8 cellular contexts compared by ENCODE assay signal in genomic region chr2:62774555-62775366, GRCh38.
A peak's percentile ranks its signal among the peaks of the same experiment; 100 is the strongest.
DNase-seq lines count a peak whose midpoint lies in the region; ATAC-seq and TF ChIP-seq lines count a peak whose summit lies in the region.

No MANE protein-coding gene starts in this region.

- no peaks in the 10 kb centered on the region for H3K79me2 ChIP-seq in smooth muscle cell (ENCODE audit: low read depth)

- H2AFZ ChIP-seq in smooth muscle cell (ENCODE audit: low read depth), result no peak overlapping the region

- H3K4me2 ChIP-seq in smooth muscle cell, result no peak overlapping the region

- H3K9me3 Mint-ChIP-seq in stimulated activated effector memory CD8-positive, alpha-beta T cell treated with anti-CD3 and anti-CD28 coated beads, Interleukin-12 subunit alpha, Interleukin-12 subunit beta, amount 100 ng/mL, for 72 hours, result no peaks in the 10 kb centered on the region

- peaks cover 6% of the 10 kb centered on the region for H3K4me1 Mint-ChIP-seq in stimulated activated effector memory CD8-positive, alpha-beta T cell treated with anti-CD3 and anti-CD28 coated beads, Interleukin-12 subunit alpha, Interleukin-12 subunit beta, amount 100 ng/mL, for 72 hours

- DNase-seq in AG09319 (ENCODE audit: extremely low read depth, low read depth) (no peak), GM13976 (ENCODE audit: low spot score) (peak; percentile 22), NCI-H1105 (lab: John Stamatoyannopoulos, UW) (peak; percentile 1), WERI-Rb-1 (no peak), glomerular visceral epithelial cell (ENCODE audit: extremely low spot score) (peak; percentile 47), smooth muscle cell (lab: John Stamatoyannopoulos, UW; ENCODE audit: unreplicated experiment) (no peak), T1000 (lab: John Stamatoyannopoulos, UW) (no peak)
- DNase-seq in stimulated activated effector memory CD8-positive, alpha-beta T cell treated with anti-CD3 and anti-CD28 coated beads, Interleukin-12 subunit alpha, Interleukin-12 subunit beta, amount 100 ng/mL, for 72 hours (ENCODE audit: low spot score in 2 of 2), result no peak

- H3K27ac Mint-ChIP-seq in stimulated activated effector memory CD8-positive, alpha-beta T cell treated with anti-CD3 and anti-CD28 coated beads, Interleukin-12 subunit alpha, Interleukin-12 subunit beta, amount 100 ng/mL, for 72 hours, result no peak overlapping the region

- no peaks in the 10 kb centered on the region for H3K36me3 ChIP-seq in WERI-Rb-1
- no peaks in the 10 kb centered on the region for H3K36me3 ChIP-seq in smooth muscle cell (ENCODE audit: low read depth)

- ATAC-seq in stimulated activated effector memory CD8-positive, alpha-beta T cell treated with anti-CD3 and anti-CD28 coated beads, Interleukin-12 subunit alpha, Interleukin-12 subunit beta, amount 100 ng/mL, for 72 hours, result no peak

- no peaks in the 10 kb centered on the region for H3K4me1 ChIP-seq in smooth muscle cell (ENCODE audit: low read depth)

- in situ Hi-C loops in GM13976 (cut with MboI; ENCODE audit: low sequenced_read_pairs, unreplicated experiment), result loop anchor here (5.0 to 25.0 kb wide), 3 partner anchors 263 to 713 kb away; no protein-coding TSS in a partner anchor

- H3K27ac ChIP-seq in WERI-Rb-1, result no peak overlapping the region
- H3K27ac ChIP-seq in smooth muscle cell (ENCODE audit: low read depth), result no peak overlapping the region

- H4K20me1 ChIP-seq in smooth muscle cell (ENCODE audit: low read depth), result peaks cover 5% of the 10 kb centered on the region

- WGBS in smooth muscle cell (ENCODE audit: low lambda C conversion rate), result 58% methylated on average over 5 of the region's 5 CpGs

- TF ChIP-seq CTCF in AG09319 (IDR thresholded peaks at IDR 0.05; ENCODE audit: low read depth, low read length) (peak; percentile 60), GM13976 (IDR thresholded peaks at IDR 0.05; ENCODE audit: borderline replicate concordance, control extremely low read depth, extremely low read depth, insufficient read depth, missing control alignments) (peak; percentile 52), WERI-Rb-1 (IDR thresholded peaks at IDR 0.05; ENCODE audit: low read depth, low read length) (peak; percentile 34), smooth muscle cell (IDR thresholded peaks at IDR 0.05; ENCODE audit: borderline replicate concordance, insufficient read depth, poor library complexity, severe bottlenecking) (peak; percentile 81)

- no peaks in the 10 kb centered on the region for H3F3A ChIP-seq in smooth muscle cell (ENCODE audit: low read depth)

- no peak overlapping the region for H3K4me3 Mint-ChIP-seq in stimulated activated effector memory CD8-positive, alpha-beta T cell treated with anti-CD3 and anti-CD28 coated beads, Interleukin-12 subunit alpha, Interleukin-12 subunit beta, amount 100 ng/mL, for 72 hours

- no peaks in the 10 kb centered on the region for H3K9me3 ChIP-seq in WERI-Rb-1 (ENCODE audit: severe bottlenecking)
- H3K9me3 ChIP-seq in smooth muscle cell (replicated peaks; ENCODE audit: low read depth), result no peaks in the 10 kb centered on the region

- no peaks in the 10 kb centered on the region for H3K27me3 ChIP-seq in WERI-Rb-1 (ENCODE audit: insufficient read depth, low read depth, severe bottlenecking)
- no peaks in the 10 kb centered on the region for H3K27me3 ChIP-seq in smooth muscle cell (ENCODE audit: low read depth)

- no peaks in the 10 kb centered on the region for H3K36me3 Mint-ChIP-seq in stimulated activated effector memory CD8-positive, alpha-beta T cell treated with anti-CD3 and anti-CD28 coated beads, Interleukin-12 subunit alpha, Interleukin-12 subunit beta, amount 100 ng/mL, for 72 hours

- no peak overlapping the region for H3K9ac ChIP-seq in smooth muscle cell (ENCODE audit: low read depth)

- H3K4me3 ChIP-seq in WERI-Rb-1 (ENCODE audit: low read depth, low read length) (no peak overlapping the region), smooth muscle cell (no peak overlapping the region)

Comparison
In these comparisons a context has a peak if more than half of its experiments do, and no peak if none do; other contexts are left out.
1. DNase-seq: peak in GM13976 (single experiment), NCI-H1105 (single experiment) and glomerular visceral epithelial cell (single experiment); none in AG09319 (single experiment), WERI-Rb-1 (single experiment), smooth muscle cell (single experiment), T1000 (single experiment) and stimulated activated effector memory CD8-positive, alpha-beta T cell treated with anti-CD3 and anti-CD28 coated beads, Interleukin-12 subunit alpha, Interleukin-12 subunit beta, amount 100 ng/mL, for 72 hours (0 of 2).
2. Peak in every context shown above with its lines, with median percentiles within 50 percentile points of each other: CTCF ChIP-seq.